ENCODE assay signal across 19 cellular contexts in the genomic region with DNA sequence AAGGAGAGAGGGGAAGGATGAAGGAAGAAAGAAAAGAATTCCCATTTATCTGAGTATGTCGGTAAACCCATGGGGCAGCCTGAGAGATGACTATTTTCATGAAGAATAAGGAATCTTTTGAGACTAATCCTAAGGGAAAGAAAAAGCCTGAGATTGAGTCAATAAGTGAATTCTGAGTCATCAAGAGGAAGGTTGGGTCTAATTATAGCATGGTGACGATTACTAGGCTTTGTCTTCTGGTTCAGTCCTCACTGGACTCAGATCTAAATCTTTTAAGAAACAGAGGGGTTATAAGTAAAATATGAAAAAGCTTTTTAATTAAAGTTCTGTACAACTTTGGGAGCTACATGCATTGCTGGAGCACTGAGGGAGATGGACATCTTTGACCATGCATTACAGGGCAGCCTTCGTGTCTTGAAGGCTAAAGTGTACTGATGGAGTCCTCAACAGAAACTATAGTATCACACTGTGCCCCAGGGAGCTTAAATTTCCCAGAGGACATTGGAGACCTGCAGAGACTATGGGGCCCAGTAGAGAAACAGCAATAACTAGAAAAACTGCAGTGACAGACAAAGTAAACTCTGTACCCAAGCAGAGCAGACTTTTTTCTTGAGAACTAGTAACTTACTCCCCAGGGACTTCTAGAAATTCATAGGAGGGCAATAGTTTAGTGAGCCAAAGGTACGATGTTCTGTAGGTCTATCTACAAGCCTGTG.
A peak's percentile ranks its signal among the peaks of the same experiment; 100 is the strongest.
DNase-seq lines count a peak whose midpoint lies in the region; ATAC-seq and TF ChIP-seq lines count a peak whose summit lies in the region.
"Had no signal": no experiment of that assay in that cellular context is flagged by ENCODE, and none has a peak within 500 bp of the region (broad histone marks: within the 10 kb centered on the region; RNA-seq: fewer than 3 reads in every experiment).

No MANE protein-coding gene starts in this region.

- H3K9me3 ChIP-seq in mesenchymal stem cell (ENCODE audit: control insufficient read depth, low read length): no peaks in the 10 kb centered on the region
- H3K9me3 ChIP-seq in hepatocyte (ENCODE audit: low read depth): no peaks in the 10 kb centered on the region
- no peaks in the 10 kb centered on the region for H3K9me3 ChIP-seq in Caco-2
- H3K9me3 ChIP-seq: colonic mucosa, left lung, Peyer's patch had no signal

- H2BK120ac ChIP-seq in mesenchymal stem cell (ENCODE audit: low read depth, low read length): no peak overlapping the region

- POLR2A ChIA-PET in Caco-2 (lab: Charles Lee): no interaction called here

- no peak overlapping the region for H3K14ac ChIP-seq in mesenchymal stem cell (ENCODE audit: low read length in 2 of 2)

- H3K36me3 ChIP-seq in mesenchymal stem cell (ENCODE audit: control insufficient read depth in 1 of 2, insufficient read depth in 2 of 2, low read depth in 1 of 2, low read length in 2 of 2) (no peaks in the 10 kb centered on the region), hepatocyte (replicated peaks; ENCODE audit: insufficient read depth, low read depth) (no peaks in the 10 kb centered on the region), Caco-2 (ENCODE audit: control insufficient read depth, insufficient read depth, low read length) (no peaks in the 10 kb centered on the region)
- H3K36me3 ChIP-seq: colonic mucosa, left lung, Peyer's patch had no signal

- no peak overlapping the region for H3K27ac Mint-ChIP-seq in Caco-2 (ENCODE audit: unreplicated experiment)
- H3K27ac Mint-ChIP-seq: WTC11 had no signal

- no peaks in the 10 kb centered on the region for H3K4me1 Mint-ChIP-seq in Caco-2 (ENCODE audit: low read depth, unreplicated experiment)

- no peaks in the 10 kb centered on the region for H3K79me1 ChIP-seq in mesenchymal stem cell (replicated peaks; ENCODE audit: low read length, poor library complexity, severe bottlenecking)

- CTCF ChIA-PET in Caco-2 (lab: Charles Lee): no interaction called here

- no peak overlapping the region for H2BK12ac ChIP-seq in mesenchymal stem cell (ENCODE audit: low read length in 2 of 2)

- intact Hi-C loops in Caco-2 (cut with micrococcal nuclease; ENCODE audit: unreplicated experiment): no loop called here

- peak; percentile 29 for DNase-seq in amniotic stem cell (lab: John Stamatoyannopoulos, UW)
- peak; percentile 43 for DNase-seq in mesenchymal stem cell
- no peak for DNase-seq in stimulated activated CD4-positive, alpha-beta T cell treated with anti-CD3 and anti-CD28 coated beads, Interleukin-15, amount 100 ng/mL, for 24 hours
- DNase-seq in hepatocyte (ENCODE audit: low spot score): no peak
- DNase-seq in Caco-2: no peak
- DNase-seq: activated effector memory CD4-positive, alpha-beta T cell treated with Interleukin-2 at 50 U/mL for 16 hours; anterior cingulate cortex; colonic mucosa; COR-L47; GF-D8; left lung; NCI-H69; Peyer's patch; stimulated activated naive CD4-positive, alpha-beta T cell treated with Interleukin-2 at 50 U/mL for 16 hours had no signal

- no peak overlapping the region for H2BK5ac ChIP-seq in mesenchymal stem cell (ENCODE audit: low read depth, low read length, poor library complexity, severe bottlenecking)

- no peak overlapping the region for H2BK15ac ChIP-seq in mesenchymal stem cell (ENCODE audit: low read depth, poor library complexity, severe bottlenecking)

- no peak overlapping the region for H2AK5ac ChIP-seq in mesenchymal stem cell (ENCODE audit: low read length, severe bottlenecking)

- no peak overlapping the region for H3K9ac ChIP-seq in mesenchymal stem cell (ENCODE audit: low read length)

- no peak overlapping the region for H3K4me3 ChIP-seq in mesenchymal stem cell (ENCODE audit: insufficient read depth in 1 of 2, low read depth in 1 of 2, low read length in 2 of 2)
- no peak overlapping the region for H3K4me3 ChIP-seq in hepatocyte
- no peak overlapping the region for H3K4me3 ChIP-seq in Caco-2 (ENCODE audit: low read depth, low read length)
- H3K4me3 ChIP-seq: colonic mucosa, left lung, Peyer's patch had no signal

- H3K9me3 Mint-ChIP-seq in Caco-2 (ENCODE audit: unreplicated experiment): no peaks in the 10 kb centered on the region
- H3K9me3 Mint-ChIP-seq: WTC11 had no signal

- H4K20me1 ChIP-seq in hepatocyte (ENCODE audit: insufficient read depth, poor library complexity, severe bottlenecking): no peaks in the 10 kb centered on the region

- peaks cover 15% of the 10 kb centered on the region for H3K27me3 Mint-ChIP-seq in Caco-2 (ENCODE audit: insufficient read depth, unreplicated experiment)

- no peaks in the 10 kb centered on the region for H3K36me3 Mint-ChIP-seq in Caco-2 (ENCODE audit: insufficient read depth, unreplicated experiment)
- H3K36me3 Mint-ChIP-seq: WTC11 had no signal

- no peaks in the 10 kb centered on the region for H3K27me3 ChIP-seq in mesenchymal stem cell (ENCODE audit: control insufficient read depth in 1 of 2, insufficient read depth in 1 of 2, low read length in 2 of 2)
- no peaks in the 10 kb centered on the region for H3K27me3 ChIP-seq in hepatocyte
- no peaks in the 10 kb centered on the region for H3K27me3 ChIP-seq in Caco-2 (replicated peaks; ENCODE audit: control insufficient read depth, insufficient read depth, low read length)
- H3K27me3 ChIP-seq: colonic mucosa, left lung, Peyer's patch had no signal

- no peak overlapping the region for H3K4ac ChIP-seq in mesenchymal stem cell (ENCODE audit: low read depth in 1 of 2, low read length in 2 of 2)

- TF ChIP-seq CTCF in hepatocyte (IDR thresholded peaks at IDR 0.05; ENCODE audit: poor library complexity) (no peak), Caco-2 (IDR thresholded peaks at IDR 0.05; ENCODE audit: insufficient read depth in 1 of 2, low read depth in 1 of 2, low read length in 1 of 2, severe bottlenecking in 1 of 2, unreplicated experiment in 1 of 2) (no peak)

- H3K4me1 ChIP-seq in mesenchymal stem cell (ENCODE audit: control insufficient read depth, insufficient read depth, low read depth, low read length) (peaks cover 1% of the 10 kb centered on the region), hepatocyte (ENCODE audit: insufficient read depth) (no peaks in the 10 kb centered on the region), Caco-2 (no peaks in the 10 kb centered on the region)
- H3K4me1 ChIP-seq: colonic mucosa, left lung, Peyer's patch had no signal

- H2AFZ ChIP-seq in mesenchymal stem cell (ENCODE audit: low read depth, low read length) (no peak overlapping the region), hepatocyte (no peak overlapping the region)

- H3K18ac ChIP-seq in mesenchymal stem cell (ENCODE audit: low read depth in 1 of 2, low read length in 2 of 2): no peak overlapping the region

- H4K8ac ChIP-seq in mesenchymal stem cell (ENCODE audit: low read length): no peak overlapping the region

- 54% methylated on average over 3 of the region's 4 CpGs for WGBS in mesenchymal stem cell
- 85% methylated on average over 4 of the region's 4 CpGs for WGBS in hepatocyte (ENCODE audit: low lambda C conversion rate, missing lambda C conversion rate)

- H3K9me2 ChIP-seq in hepatocyte (replicated peaks; ENCODE audit: insufficient read depth): no peaks in the 10 kb centered on the region

- no peak overlapping the region for H3K4me2 ChIP-seq in mesenchymal stem cell (ENCODE audit: low read length, poor library complexity, severe bottlenecking)
- H3K4me2 ChIP-seq in hepatocyte: no peak overlapping the region

- ATAC-seq in GM18502 (IDR thresholded peaks at IDR 0.05; ENCODE audit: poor library complexity, unreplicated experiment): peak; percentile 45
- peak; percentile 50 for ATAC-seq in HG03342 (IDR thresholded peaks at IDR 0.05; ENCODE audit: unreplicated experiment)
- ATAC-seq in HG03521 (IDR thresholded peaks at IDR 0.05; ENCODE audit: unreplicated experiment): no peak
- ATAC-seq: left lung, WTC11 had no signal

- no peaks in the 10 kb centered on the region for H3K79me2 ChIP-seq in hepatocyte

- no TSS peak for BruUV-seq in Caco-2 (replicated peaks; lab: Mats Ljungman, UMichigan)

- no peak overlapping the region for H3K27ac ChIP-seq in mesenchymal stem cell (ENCODE audit: low read length, poor library complexity, severe bottlenecking)
- no peak overlapping the region for H3K27ac ChIP-seq in hepatocyte
- H3K27ac ChIP-seq: colonic mucosa, epithelial cell of prostate, left lung, Peyer's patch had no signal

- no peak overlapping the region for H3K4me3 Mint-ChIP-seq in Caco-2 (ENCODE audit: unreplicated experiment)
- H3K4me3 Mint-ChIP-seq: WTC11 had no signal

- no peak overlapping the region for H3K23ac ChIP-seq in mesenchymal stem cell (ENCODE audit: low read length in 2 of 2)

- H4K91ac ChIP-seq in mesenchymal stem cell (ENCODE audit: low read length): no peak overlapping the region

Comparison
In these comparisons a context has a peak if more than half of its experiments do, and no peak if none do; other contexts are left out.
1. DNase-seq: peak in amniotic stem cell (single experiment) and mesenchymal stem cell (single experiment); none in stimulated activated CD4-positive, alpha-beta T cell treated with anti-CD3 and anti-CD28 coated beads, Interleukin-15, amount 100 ng/mL, for 24 hours (single experiment), hepatocyte (single experiment) and Caco-2 (0 of 2).